ENCODE assay signal across 15 cellular contexts in the genomic region with DNA sequence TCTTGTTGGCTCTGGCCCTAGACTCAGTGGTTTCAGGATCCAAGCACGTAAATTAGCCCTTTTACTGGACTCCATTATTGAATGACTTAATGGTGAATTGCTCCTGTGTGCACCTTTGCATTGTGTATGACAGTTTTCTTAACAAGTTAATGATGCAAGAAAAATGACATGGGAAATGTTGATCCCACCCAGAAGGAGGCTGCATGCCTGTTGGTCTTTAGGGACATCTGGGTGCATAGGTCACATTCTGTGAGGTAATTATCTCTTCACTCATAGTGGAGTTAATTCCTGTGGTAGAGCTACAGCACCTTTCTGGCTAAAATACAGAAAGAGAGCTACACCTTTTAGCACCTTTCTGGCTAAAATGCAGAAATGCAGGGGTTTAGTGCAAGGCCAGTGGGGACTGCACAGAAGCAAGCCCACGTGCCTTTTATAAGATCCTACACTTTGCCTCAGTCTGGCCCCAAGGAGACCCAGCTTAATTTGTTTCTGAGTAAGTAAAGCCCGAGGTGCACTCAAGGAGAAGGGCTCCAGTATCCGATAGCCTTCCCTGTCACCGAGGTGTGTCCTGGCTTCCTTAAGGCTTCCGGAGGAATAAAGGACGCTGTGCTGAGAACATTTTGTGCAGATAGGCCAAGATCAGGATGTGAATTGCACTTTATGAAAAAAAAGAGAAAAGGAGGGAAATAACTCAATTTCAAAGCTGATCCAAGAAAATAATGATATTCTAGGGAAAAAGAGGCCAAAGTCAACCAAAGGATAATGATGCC. TPM values are rescaled to one million over a fixed set of nuclear protein-coding genes. Genes with fewer than 3 reads are reported as not detected.
"Had no signal": no experiment of that assay in that cellular context is flagged by ENCODE, and none has a peak within 500 bp of the region (broad histone marks: within the 10 kb centered on the region; RNA-seq: fewer than 3 reads in every experiment).

No MANE protein-coding gene starts in this region.

RNA-seq across cellular contexts. Expression of a gene that starts 18.1 kb away (rescaled TPM):
- total RNA-seq: activated CD4-positive, alpha-beta memory T cell treated with anti-CD3 and anti-CD28 coated beads for 36 hours; activated CD4-positive, alpha-beta T cell treated with anti-CD3 and anti-CD28 coated beads for 36 hours; activated CD4-positive, alpha-beta T cell treated with anti-CD3 and anti-CD28 coated beads, Interleukin-2, amount 10 ng/mL, durations not matched to agents 24 days and 14 days; activated CD8-positive, alpha-beta memory T cell treated with anti-CD3 and anti-CD28 coated beads for 36 hours; activated CD8-positive, alpha-beta memory T cell treated with anti-CD3 and anti-CD28 coated beads, Interleukin-2, amount 10 ng/mL, durations not matched to agents 7 days and 5 days; activated CD8-positive, alpha-beta T cell treated with anti-CD3 and anti-CD28 coated beads, Interleukin-2, amount 10 ng/mL, durations not matched to agents 7 days and 5 days; activated naive CD4-positive, alpha-beta T cell treated with anti-CD3 and anti-CD28 coated beads for 36 hours; activated naive CD8-positive, alpha-beta T cell treated with anti-CD3 and anti-CD28 coated beads for 36 hours; activated T-helper 1 cell treated with anti-CD3 and anti-CD28 coated beads, Interleukin-12 subunit alpha, Interleukin-12 subunit beta, Interleukin-2, Interleukin-4 antibody, amounts not matched to agents 30 ng/mL and 10 ng/mL and 1 ng/mL, durations not matched to agents 14 hours and 24 hours and 36 hours; activated T-helper 2 cell treated with anti-CD3 and anti-CD28 coated beads, Interferon-gamma antibody, Interleukin-2, Interleukin-4, amounts not matched to agents 10 μg/mL and 5 μg/mL and 100 μg/mL, durations not matched to agents 14 hours and 24 hours and 36 hours; cardiac muscle cell; T-helper 1 cell treated with Interleukin-12 subunit alpha and Interleukin-12 subunit beta and Interleukin-4 antibody, amounts not matched to agents 30 ng/mL and 1 ng/mL, for 36 hours had no signal
- polyA plus RNA-seq: cardiac muscle cell had no signal

RNA-seq across cellular contexts. Expression of a gene that starts 54.6 kb away (rescaled TPM):
- total RNA-seq: activated CD4-positive, alpha-beta memory T cell treated with anti-CD3 and anti-CD28 coated beads for 36 hours; activated CD4-positive, alpha-beta T cell treated with anti-CD3 and anti-CD28 coated beads for 36 hours; activated CD4-positive, alpha-beta T cell treated with anti-CD3 and anti-CD28 coated beads, Interleukin-2, amount 10 ng/mL, durations not matched to agents 24 days and 14 days; activated CD8-positive, alpha-beta memory T cell treated with anti-CD3 and anti-CD28 coated beads for 36 hours; activated CD8-positive, alpha-beta memory T cell treated with anti-CD3 and anti-CD28 coated beads, Interleukin-2, amount 10 ng/mL, durations not matched to agents 7 days and 5 days; activated CD8-positive, alpha-beta T cell treated with anti-CD3 and anti-CD28 coated beads, Interleukin-2, amount 10 ng/mL, durations not matched to agents 7 days and 5 days; activated naive CD4-positive, alpha-beta T cell treated with anti-CD3 and anti-CD28 coated beads for 36 hours; activated naive CD8-positive, alpha-beta T cell treated with anti-CD3 and anti-CD28 coated beads for 36 hours; activated T-helper 1 cell treated with anti-CD3 and anti-CD28 coated beads, Interleukin-12 subunit alpha, Interleukin-12 subunit beta, Interleukin-2, Interleukin-4 antibody, amounts not matched to agents 30 ng/mL and 10 ng/mL and 1 ng/mL, durations not matched to agents 14 hours and 24 hours and 36 hours; activated T-helper 2 cell treated with anti-CD3 and anti-CD28 coated beads, Interferon-gamma antibody, Interleukin-2, Interleukin-4, amounts not matched to agents 10 μg/mL and 5 μg/mL and 100 μg/mL, durations not matched to agents 14 hours and 24 hours and 36 hours; dermis microvascular lymphatic vessel endothelial cell; endothelial cell of umbilical vein; fibroblast of lung; T-helper 1 cell treated with Interleukin-12 subunit alpha and Interleukin-12 subunit beta and Interleukin-4 antibody, amounts not matched to agents 30 ng/mL and 1 ng/mL, for 36 hours had no signal
- polyA plus RNA-seq: endothelial cell of umbilical vein, fibroblast of lung had no signal
